ENCODE assay signal across 1 cellular context in genomic region chr12:9447791-9448614, GRCh38.
TF ChIP-seq lines count a peak whose summit lies in the region.
"Not testable (repeated sequence)": the region's sequence is repeated elsewhere in the genome, so short reads cannot be mapped to it uniquely, and the experiment has no call there.

No MANE protein-coding gene starts in this region.

TF ChIP-seq in HepG2, 621 proteins besides CTCF, POLR2A, EP300 and RAD21 (continued from another document and continues in another):
- not testable (repeated sequence) for TF ChIP-seq ZHX2 (IDR thresholded peaks at IDR 0.05; ENCODE audit: low read depth); SOX6 (IDR thresholded peaks at IDR 0.05)
- 0 out of 2 replicates have a peak, but pooled peaks have one; percentile 38 for TF ChIP-seq ZHX2 (CRISPR knock-in tag; IDR thresholded peaks at IDR 0.05; ENCODE audit: borderline replicate concordance)
- TF ChIP-seq CSRNP1 (CRISPR knock-in tag; IDR thresholded peaks at IDR 0.05) = peak; percentile 51; the same call in 1 of the 2 replicates
- TF ChIP-seq ZNF501 (CRISPR knock-in tag; IDR thresholded peaks at IDR 0.05) = peak; percentile 52; the same call in 1 of the 2 replicates
- TF ChIP-seq HNRNPLL (IDR thresholded peaks at IDR 0.05; ENCODE audit: low read depth, low read length, poor library complexity, severe bottlenecking) = peak; percentile 58
- peak; percentile 28; the same call in 1 of the 2 replicates for TF ChIP-seq NFYC (CRISPR knock-in tag; IDR thresholded peaks at IDR 0.05)
- peak; percentile 60; the same call in 1 of the 2 replicates for TF ChIP-seq POLR2G (IDR thresholded peaks at IDR 0.05; ENCODE audit: low read depth, low read length)
- TF ChIP-seq ZFP90 (CRISPR knock-in tag; IDR thresholded peaks at IDR 0.05; ENCODE audit: borderline replicate concordance) = peak; percentile 58; the same call in 1 of the 2 replicates
- TF ChIP-seq ARID4A (CRISPR knock-in tag; IDR thresholded peaks at IDR 0.05; ENCODE audit: borderline replicate concordance) = peak; percentile 79; the same call in 1 of the 2 replicates
- peak; percentile 50; the same call in 1 of the 2 replicates for TF ChIP-seq ZBTB14 (CRISPR knock-in tag; IDR thresholded peaks at IDR 0.05)
- TF ChIP-seq ZNF788 (CRISPR knock-in tag; IDR thresholded peaks at IDR 0.05; ENCODE audit: borderline replicate concordance) = 0 out of 2 replicates have a peak, but pooled peaks have one; percentile 17
- peak; percentile 15 for TF ChIP-seq MAX (IDR thresholded peaks at IDR 0.05)
- TF ChIP-seq MXI1 (IDR thresholded peaks at IDR 0.05; ENCODE audit: borderline replicate concordance, low read depth, low read length) = peak; percentile 47; the same call in 1 of the 3 replicates
- 0 out of 2 replicates have a peak, but pooled peaks have one; percentile 13 for TF ChIP-seq SOX6 (CRISPR knock-in tag; IDR thresholded peaks at IDR 0.05)
- 0 out of 2 replicates have a peak, but pooled peaks have one; percentile 32 for TF ChIP-seq MXD4 (CRISPR knock-in tag; IDR thresholded peaks at IDR 0.05)
- peak; percentile 50 for TF ChIP-seq ZMYM4 (CRISPR knock-in tag; IDR thresholded peaks at IDR 0.05)
- TF ChIP-seq ZFY (CRISPR knock-in tag; IDR thresholded peaks at IDR 0.05) = peak; percentile 70
- 0 out of 2 replicates have a peak, but pooled peaks have one; percentile 49 for TF ChIP-seq ZNF674 (CRISPR knock-in tag; IDR thresholded peaks at IDR 0.05; ENCODE audit: low read depth)
- TF ChIP-seq E2F1 (CRISPR knock-in tag; IDR thresholded peaks at IDR 0.05) = peak; percentile 90
- TF ChIP-seq ZNF160 (CRISPR knock-in tag; IDR thresholded peaks at IDR 0.05) = peak; percentile 61; the same call in 1 of the 2 replicates
- TF ChIP-seq YEATS4 (CRISPR knock-in tag; IDR thresholded peaks at IDR 0.05; ENCODE audit: borderline replicate concordance) = peak; percentile 56; the same call in 1 of the 2 replicates
- 0 out of 2 replicates have a peak, but pooled peaks have one; percentile 17 for TF ChIP-seq ZNF772 (CRISPR knock-in tag; IDR thresholded peaks at IDR 0.05)
- peak; percentile 76 for TF ChIP-seq PHF8 (CRISPR knock-in tag; IDR thresholded peaks at IDR 0.05)
- TF ChIP-seq KDM2A (CRISPR knock-in tag; IDR thresholded peaks at IDR 0.05; ENCODE audit: borderline replicate concordance, low read depth) = peak; percentile 18; the same call in 1 of the 2 replicates
- 0 out of 2 replicates have a peak, but pooled peaks have one; percentile 11 for TF ChIP-seq MIER3 (CRISPR knock-in tag; IDR thresholded peaks at IDR 0.05; ENCODE audit: borderline replicate concordance)
- peak; percentile 33; the same call in 1 of the 2 replicates for TF ChIP-seq SP4 (CRISPR knock-in tag; IDR thresholded peaks at IDR 0.05)
- 0 out of 2 replicates have a peak, but pooled peaks have one; percentile 25 for TF ChIP-seq IKZF5 (CRISPR knock-in tag; IDR thresholded peaks at IDR 0.05)
- TF ChIP-seq ZNF687 (CRISPR knock-in tag; IDR thresholded peaks at IDR 0.05) = peak; percentile 64
- TF ChIP-seq BORCS8-MEF2B (CRISPR knock-in tag; IDR thresholded peaks at IDR 0.05) = peak; percentile 69; the same call in 1 of the 2 replicates
- peak; percentile 45; the same call in 1 of the 2 replicates for TF ChIP-seq TBX2 (CRISPR knock-in tag; IDR thresholded peaks at IDR 0.05; ENCODE audit: borderline replicate concordance)
- 0 out of 2 replicates have a peak, but pooled peaks have one; percentile 4 for TF ChIP-seq ETV5 (CRISPR knock-in tag; IDR thresholded peaks at IDR 0.05; ENCODE audit: borderline replicate concordance)
- TF ChIP-seq SP2 (CRISPR knock-in tag; IDR thresholded peaks at IDR 0.05) = 0 out of 2 replicates have a peak, but pooled peaks have one; percentile 45
- TF ChIP-seq POLR2AphosphoS5 (IDR thresholded peaks at IDR 0.05; ENCODE audit: low read depth, low read length) = peak; percentile 37; the same call in 1 of the 2 replicates
- TF ChIP-seq DR1 (CRISPR knock-in tag; IDR thresholded peaks at IDR 0.05) = peak; percentile 56; the same call in 1 of the 2 replicates
